ENCODE assay signal across 33 cellular contexts in the genomic region with DNA sequence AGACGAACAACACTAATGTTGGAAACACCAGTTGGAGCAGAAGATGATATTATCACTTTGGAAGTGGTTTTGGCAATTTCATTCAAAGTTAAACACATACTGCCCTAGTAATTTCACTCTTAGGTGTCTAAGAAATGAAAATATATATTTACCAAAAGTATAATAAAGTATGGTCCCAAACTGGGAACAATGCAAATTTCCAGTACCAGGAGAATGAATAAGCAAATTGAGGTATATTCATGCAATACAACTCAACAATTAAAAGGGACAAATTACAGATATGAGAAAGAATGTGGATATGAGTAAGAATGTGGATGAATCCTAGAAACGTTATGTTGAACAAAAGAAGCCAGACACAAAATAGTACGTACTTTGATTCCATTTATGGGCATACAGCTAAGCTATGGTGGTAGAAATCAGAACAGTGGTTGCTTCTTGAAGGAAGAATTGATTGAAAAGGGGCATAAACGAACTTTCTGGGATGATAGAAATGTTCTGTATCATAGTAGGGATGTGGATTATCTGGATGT. TPM values are rescaled to one million over a fixed set of nuclear protein-coding genes. Genes with fewer than 3 reads are reported as not detected.
A peak's percentile ranks its signal among the peaks of the same experiment; 100 is the strongest.
DNase-seq lines count a peak whose midpoint lies in the region; ATAC-seq, FAIRE-seq and TF ChIP-seq lines count a peak whose summit lies in the region.
"Had no signal": no experiment of that assay in that cellular context is flagged by ENCODE, and none has a peak within 500 bp of the region (broad histone marks: within the 10 kb centered on the region; RNA-seq: fewer than 3 reads in every experiment).

No MANE protein-coding gene starts in this region.

- H2AFZ ChIP-seq in keratinocyte (ENCODE audit: control insufficient read depth, low read length): no peak overlapping the region

- H3K9me3 ChIP-seq in RWPE2 (ENCODE audit: severe bottlenecking) (peaks cover 3% of the 10 kb centered on the region), keratinocyte (ENCODE audit: control insufficient read depth, low read depth, low read length) (no peaks in the 10 kb centered on the region), right atrium auricular region (no peaks in the 10 kb centered on the region)
- H3K9me3 ChIP-seq: esophagus squamous epithelium, HAP-1, left lung, tibial nerve had no signal

- no peaks in the 10 kb centered on the region for H3K27me3 ChIP-seq in RWPE2 (ENCODE audit: insufficient read depth, poor library complexity, severe bottlenecking)
- no peaks in the 10 kb centered on the region for H3K27me3 ChIP-seq in keratinocyte (ENCODE audit: control insufficient read depth, extremely low read depth, insufficient read depth, low read length)
- H3K27me3 ChIP-seq in right atrium auricular region: no peaks in the 10 kb centered on the region
- H3K27me3 ChIP-seq: esophagus squamous epithelium, left lung, tibial nerve had no signal

- H3K4me2 ChIP-seq in keratinocyte (ENCODE audit: control insufficient read depth, extremely low read depth, insufficient read depth, low read depth, low read length): no peak overlapping the region

- H3K36me3 ChIP-seq in RWPE2 (ENCODE audit: low read depth) (peaks cover 49% of the 10 kb centered on the region), keratinocyte (ENCODE audit: control insufficient read depth in 2 of 2, extremely low read depth in 1 of 2, insufficient read depth in 2 of 2, low read length in 2 of 2) (peaks cover 1 to 3% of the 10 kb centered on the region in 2 experiments), right atrium auricular region (peaks cover 23% of the 10 kb centered on the region)

- peak; percentile 36 for FAIRE-seq in keratinocyte (lab: Jason Lieb, UNC)
- FAIRE-seq: A204.1, HepG2 had no signal

- peak; percentile 38 for DNase-seq in EL
- DNase-seq in RWPE2 (ENCODE audit: low spot score): no peak
- peak; percentile 2 for DNase-seq in dermis blood vessel endothelial cell
- DNase-seq in keratinocyte (ENCODE audit: low read depth, low spot score): no peak
- DNase-seq in right atrium auricular region (ENCODE audit: low spot score): no peak
- DNase-seq in COR-L47 (lab: John Stamatoyannopoulos, UW): no peak
- DNase-seq: activated CD4-positive, alpha-beta T cell treated with anti-CD3 and anti-CD28 coated beads for 1 hour; activated CD8-positive, alpha-beta T cell treated with anti-CD3 and anti-CD28 coated beads for 36 hours; CD8-positive, alpha-beta T cell; cortex of kidney; esophagus squamous epithelium; Karpas-422; left lung; NCI-H146; NCI-H2107; NCI-H748 treated with DMSO at 0.1 percent for 48 hours; posterior cingulate gyrus; right cardiac atrium; SIG-M5; stimulated activated CD4-positive, alpha-beta T cell treated with anti-CD3 and anti-CD28 coated beads, Interleukin-12 subunit alpha, Interleukin-12 subunit beta, amount 100 ng/mL, for 4 hours; stimulated activated CD4-positive, alpha-beta T cell treated with anti-CD3 and anti-CD28 coated beads, Interleukin-2, amount 100 ng/mL, for 48 hours had no signal

- no peaks in the 10 kb centered on the region for H4K20me1 ChIP-seq in keratinocyte (ENCODE audit: control insufficient read depth, extremely low read depth, insufficient read depth, low read length)

- TF ChIP-seq CTCF in RWPE2 (IDR thresholded peaks at IDR 0.05; ENCODE audit: poor library complexity, severe bottlenecking) (no peak), keratinocyte (optimal IDR thresholded peaks at IDR 0.05 in 1 of 3, IDR thresholded peaks at IDR 0.05 in 1 of 3, conservative IDR thresholded peaks at IDR 0.05 in 1 of 3; ENCODE audit: extremely low read depth in 1 of 3, insufficient read depth in 2 of 3, low read length in 3 of 3) (no peak), right atrium auricular region (IDR thresholded peaks at IDR 0.05) (no peak)

- peaks cover 5% of the 10 kb centered on the region for H3K4me1 ChIP-seq in RWPE2 (ENCODE audit: insufficient read depth, poor library complexity, severe bottlenecking)
- no peaks in the 10 kb centered on the region for H3K4me1 ChIP-seq in keratinocyte (ENCODE audit: control insufficient read depth, extremely low read depth, insufficient read depth, low read length)
- no peaks in the 10 kb centered on the region for H3K4me1 ChIP-seq in right atrium auricular region
- H3K4me1 ChIP-seq: esophagus squamous epithelium, HAP-1, left lung, tibial nerve had no signal

- H3K4me3 ChIP-seq in RWPE2 (ENCODE audit: severe bottlenecking) (no peak overlapping the region), keratinocyte (ENCODE audit: control insufficient read depth in 2 of 3, extremely low read depth in 1 of 3, insufficient read depth in 2 of 3, low read depth in 1 of 3, low read length in 3 of 3) (no peak overlapping the region), right atrium auricular region (no peak overlapping the region)
- H3K4me3 ChIP-seq: esophagus squamous epithelium, HAP-1, left lung, tibial nerve had no signal

- dilution Hi-C loops in keratinocyte (cut with MboI; ENCODE audit: extremely low pct_ligation_motif_present, low sequenced_read_pairs): no loop called here

- H3K9ac ChIP-seq in keratinocyte (ENCODE audit: control insufficient read depth, extremely low read depth, insufficient read depth, low read length): no peak overlapping the region

- H3K9me1 ChIP-seq in keratinocyte (ENCODE audit: control insufficient read depth, extremely low read depth, insufficient read depth, low read length): no peaks in the 10 kb centered on the region

- H3K79me2 ChIP-seq in keratinocyte (ENCODE audit: control insufficient read depth, insufficient read depth, low read length): no peaks in the 10 kb centered on the region

- ATAC-seq in RWPE2 (ENCODE audit: low read depth) (peak; percentile 50; the same call in 1 of the 3 replicates), HG02870 (IDR thresholded peaks at IDR 0.05; ENCODE audit: unreplicated experiment) (no peak), GM19397 (IDR thresholded peaks at IDR 0.05; ENCODE audit: unreplicated experiment) (no peak)
- ATAC-seq: activated CD8-positive, alpha-beta T cell treated with anti-CD3 and anti-CD28 coated beads for 36 hours; CD8-positive, alpha-beta T cell; HepG2; left lung; Panc1; right cardiac atrium had no signal

- no peak overlapping the region for H3K27ac ChIP-seq in RWPE2 (ENCODE audit: poor library complexity, severe bottlenecking)
- H3K27ac ChIP-seq in keratinocyte (ENCODE audit: control insufficient read depth, insufficient read depth, low read length): no peak overlapping the region
- no peak overlapping the region for H3K27ac ChIP-seq in right atrium auricular region
- H3K27ac ChIP-seq: esophagus squamous epithelium, left lung, tibial nerve had no signal

RNA-seq across cellular contexts. Expression of a gene that starts 10.0 kb away (rescaled TPM):
- total RNA-seq in dermis blood vessel endothelial cell (26.6 and 35.1 TPM in 2 replicates), right atrium auricular region (10 to 100 TPM in 1 of 2 donors, 1 to 10 TPM in 1; 6.6 to 13.3 TPM)
- 11.8 to 21.9 TPM (median 15.1 TPM) in 3 replicates for polyA plus RNA-seq in keratinocyte
- polyA plus RNA-seq in keratinocyte (2011; ENCODE audit: low read depth): 57.9 TPM
- 6.1 and 13.9 TPM in 2 replicates for polyA plus RNA-seq in keratinocyte (2011; cell fraction: cytosol; rRNA removed)
- 22.5 and 43.6 TPM in 2 replicates for polyA plus RNA-seq in keratinocyte (2011; cell fraction: nucleus; rRNA removed)
- 10.3 and 11.5 TPM in 2 replicates for polyA plus RNA-seq in keratinocyte (2012; ENCODE audit: low replicate concordance)
- polyA minus RNA-seq in keratinocyte: 2.2 to 11.4 TPM (median 6.5 TPM) in 3 replicates
- 14.0 TPM for polyA minus RNA-seq in keratinocyte (2011; cell fraction: cytosol; rRNA and poly(A)+ RNA removed)
- polyA minus RNA-seq in keratinocyte (2011; cell fraction: nucleus; rRNA and poly(A)+ RNA removed): 21.6 and 30.2 TPM in 2 replicates

RNA-seq across cellular contexts. Expression of a gene that starts 34.7 kb away (rescaled TPM):
- not detected in 2 replicates for total RNA-seq in dermis blood vessel endothelial cell
- polyA plus RNA-seq in keratinocyte: not detected in 3 replicates
- polyA plus RNA-seq in keratinocyte (2011; ENCODE audit: low read depth): not detected
- not detected in 2 replicates for polyA plus RNA-seq in keratinocyte (2011; cell fraction: cytosol; rRNA removed)
- not detected in 2 replicates for polyA plus RNA-seq in keratinocyte (2011; cell fraction: nucleus; rRNA removed)
- polyA plus RNA-seq in keratinocyte (2012; ENCODE audit: low replicate concordance): not detected in 2 replicates
- polyA minus RNA-seq in keratinocyte: not detected in 3 replicates
- not detected for polyA minus RNA-seq in keratinocyte (2011; cell fraction: cytosol; rRNA and poly(A)+ RNA removed)
- polyA minus RNA-seq in keratinocyte (2011; cell fraction: nucleus; rRNA and poly(A)+ RNA removed): not detected in 2 replicates
- under 1 TPM in 1 of 2 donors, not detected in 1; 0.28 TPM for total RNA-seq in right atrium auricular region
- total RNA-seq: activated CD8-positive, alpha-beta T cell treated with anti-CD3 and anti-CD28 coated beads for 36 hours; activated T-helper 2 cell treated with anti-CD3 and anti-CD28 coated beads, Interferon-gamma antibody, Interleukin-2, Interleukin-4, amounts not matched to agents 10 μg/mL and 5 μg/mL and 100 μg/mL, durations not matched to agents 14 hours and 24 hours and 36 hours; cardiac septum; CD8-positive, alpha-beta T cell; esophagus squamous epithelium; G401; glomerular endothelial cell; left lung; neural crest cell; tibial nerve had no signal

RNA-seq across cellular contexts. Expression of a gene that starts 35.9 kb away (rescaled TPM):
- not detected in 2 replicates for total RNA-seq in dermis blood vessel endothelial cell
- polyA plus RNA-seq in keratinocyte: not detected in 3 replicates
- not detected for polyA plus RNA-seq in keratinocyte (2011; ENCODE audit: low read depth)
- polyA plus RNA-seq in keratinocyte (2011; cell fraction: cytosol; rRNA removed): not detected in 2 replicates
- polyA plus RNA-seq in keratinocyte (2011; cell fraction: nucleus; rRNA removed): not detected in 2 replicates
- polyA plus RNA-seq in keratinocyte (2012; ENCODE audit: low replicate concordance): not detected in 2 replicates
- not detected in 3 replicates for polyA minus RNA-seq in keratinocyte
- polyA minus RNA-seq in keratinocyte (2011; cell fraction: cytosol; rRNA and poly(A)+ RNA removed): not detected
- not detected in 2 replicates for polyA minus RNA-seq in keratinocyte (2011; cell fraction: nucleus; rRNA and poly(A)+ RNA removed)
- total RNA-seq in right atrium auricular region: not detected
- total RNA-seq: activated CD8-positive, alpha-beta T cell treated with anti-CD3 and anti-CD28 coated beads for 36 hours; activated T-helper 2 cell treated with anti-CD3 and anti-CD28 coated beads, Interferon-gamma antibody, Interleukin-2, Interleukin-4, amounts not matched to agents 10 μg/mL and 5 μg/mL and 100 μg/mL, durations not matched to agents 14 hours and 24 hours and 36 hours; cardiac septum; CD8-positive, alpha-beta T cell; esophagus squamous epithelium; G401; glomerular endothelial cell; HepG2; left lung; neural crest cell; right cardiac atrium had no signal
- polyA plus RNA-seq: HepG2, right cardiac atrium had no signal

Comparison
In these comparisons a context has a peak if more than half of its experiments do, and no peak if none do; other contexts are left out.
1. DNase-seq: peak in EL (single experiment) and dermis blood vessel endothelial cell (single experiment); none in RWPE2 (single experiment), keratinocyte (single experiment), right atrium auricular region (single experiment) and COR-L47 (single experiment).